ENCODE assay signal across 26 cellular contexts in genomic region chr1:161140755-161141400, GRCh38.
"Had no signal": no experiment of that assay in that cellular context is flagged by ENCODE, and none has a peak within 500 bp of the region (broad histone marks: within the 10 kb centered on the region; RNA-seq: fewer than 3 reads in every experiment).

No MANE protein-coding gene starts in this region.

- DNase-seq: colonic mucosa; cortex of kidney; effector CD8-positive, alpha-beta T cell; effector memory CD8-positive, alpha-beta T cell; endodermal cell; erythroblast; esophagus squamous epithelium; foreskin fibroblast; foreskin melanocyte; gastrocnemius medialis; glutamatergic neuron; head of caudate nucleus; heart right ventricle; hippocampal formation; left cardiac atrium; left lung; left ventricle myocardium superior; lower lobe of right lung; mesenchymal stem cell; mucosa of descending colon; naive B cell had no signal

- H3K27me3 ChIP-seq: colonic mucosa, esophagus squamous epithelium, gastrocnemius medialis, heart right ventricle, left lung had no signal

- H3K36me3 ChIP-seq: colonic mucosa, esophagus squamous epithelium, gastrocnemius medialis, left lung, lower lobe of right lung had no signal

- H3K9me3 ChIP-seq: colonic mucosa, esophagus squamous epithelium, gastrocnemius medialis, heart right ventricle, left lung, lower lobe of right lung, mucosa of descending colon had no signal

- H3K4me3 ChIP-seq: colonic mucosa, esophagus squamous epithelium, gastrocnemius medialis, heart right ventricle, left lung, lower lobe of right lung, mucosa of descending colon had no signal

- H3K27ac ChIP-seq: colonic mucosa, epithelial cell of prostate, esophagus squamous epithelium, gastrocnemius medialis, heart right ventricle, left lung, lower lobe of right lung had no signal

- H3K4me1 ChIP-seq: colonic mucosa had no signal

- FAIRE-seq: endometrium, islet of Langerhans, keratinocyte had no signal

- ATAC-seq: effector memory CD8-positive, alpha-beta T cell; esophagus mucosa; gastrocnemius medialis; heart right ventricle; left cardiac atrium; left lung; left ventricle myocardium superior; lower lobe of right lung; mucosa of descending colon had no signal
